1 cellular context compared by ENCODE assay signal in the genomic region with DNA sequence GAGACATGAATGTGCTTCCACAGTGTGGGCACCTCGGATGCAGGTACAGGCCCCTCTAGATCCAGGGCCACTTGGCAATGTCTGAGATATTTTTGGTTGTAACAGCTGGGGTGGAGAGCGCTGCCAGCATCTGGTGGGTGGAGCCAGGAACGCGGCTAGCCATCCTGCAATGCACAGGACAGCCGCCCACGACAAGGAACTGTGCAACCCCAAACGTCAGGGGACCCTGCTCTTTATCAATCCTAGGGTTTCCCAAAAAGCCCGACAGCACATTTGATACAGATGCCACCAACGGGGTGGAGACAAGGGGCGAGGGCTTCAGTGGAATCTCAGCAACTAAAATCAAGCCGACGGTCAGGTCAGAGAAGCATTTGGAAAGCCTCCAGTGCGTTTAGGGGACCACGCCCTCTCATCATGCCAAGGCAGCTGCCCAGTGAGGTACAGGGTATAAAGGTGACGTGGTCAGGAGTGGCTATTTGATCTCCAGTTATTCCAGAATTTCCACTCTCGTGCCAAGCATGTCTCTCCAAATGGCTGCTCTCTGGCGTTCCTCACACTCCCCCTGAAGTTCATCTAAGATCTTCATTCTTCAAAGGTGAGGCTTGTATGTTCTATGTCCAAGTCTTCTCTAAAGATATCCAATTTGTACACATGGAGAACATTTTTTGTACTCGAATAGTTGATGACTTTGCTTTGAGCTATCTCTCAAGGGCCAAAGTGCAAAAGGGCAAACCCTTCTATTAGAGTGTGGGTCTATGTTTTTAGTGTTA.
TF ChIP-seq lines count a peak whose summit lies in the region.

No MANE protein-coding gene starts in this region.

TF ChIP-seq in HCT116, 20 proteins besides CTCF, POLR2A, EP300 and RAD21 (continued from another document):
- TF ChIP-seq, protein P1, sequence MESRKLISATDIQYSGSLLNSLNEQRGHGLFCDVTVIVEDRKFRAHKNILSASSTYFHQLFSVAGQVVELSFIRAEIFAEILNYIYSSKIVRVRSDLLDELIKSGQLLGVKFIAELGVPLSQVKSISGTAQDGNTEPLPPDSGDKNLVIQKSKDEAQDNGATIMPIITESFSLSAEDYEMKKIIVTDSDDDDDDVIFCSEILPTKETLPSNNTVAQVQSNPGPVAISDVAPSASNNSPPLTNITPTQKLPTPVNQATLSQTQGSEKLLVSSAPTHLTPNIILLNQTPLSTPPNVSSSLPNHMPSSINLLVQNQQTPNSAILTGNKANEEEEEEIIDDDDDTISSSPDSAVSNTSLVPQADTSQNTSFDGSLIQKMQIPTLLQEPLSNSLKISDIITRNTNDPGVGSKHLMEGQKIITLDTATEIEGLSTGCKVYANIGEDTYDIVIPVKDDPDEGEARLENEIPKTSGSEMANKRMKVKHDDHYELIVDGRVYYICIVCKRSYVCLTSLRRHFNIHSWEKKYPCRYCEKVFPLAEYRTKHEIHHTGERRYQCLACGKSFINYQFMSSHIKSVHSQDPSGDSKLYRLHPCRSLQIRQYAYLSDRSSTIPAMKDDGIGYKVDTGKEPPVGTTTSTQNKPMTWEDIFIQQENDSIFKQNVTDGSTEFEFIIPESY (IDR thresholded peaks at IDR 0.05; ENCODE audit: extremely low read depth, insufficient replicate concordance, low read length): no peak
- peak; percentile 35; the same call in 1 of the 2 replicates for TF ChIP-seq POLR2AphosphoS5 (IDR thresholded peaks at IDR 0.05; ENCODE audit: low read depth, low read length)
- TF ChIP-seq SIN3A (IDR thresholded peaks at IDR 0.05; ENCODE audit: low read depth): no peak
- TF ChIP-seq, protein P2, sequence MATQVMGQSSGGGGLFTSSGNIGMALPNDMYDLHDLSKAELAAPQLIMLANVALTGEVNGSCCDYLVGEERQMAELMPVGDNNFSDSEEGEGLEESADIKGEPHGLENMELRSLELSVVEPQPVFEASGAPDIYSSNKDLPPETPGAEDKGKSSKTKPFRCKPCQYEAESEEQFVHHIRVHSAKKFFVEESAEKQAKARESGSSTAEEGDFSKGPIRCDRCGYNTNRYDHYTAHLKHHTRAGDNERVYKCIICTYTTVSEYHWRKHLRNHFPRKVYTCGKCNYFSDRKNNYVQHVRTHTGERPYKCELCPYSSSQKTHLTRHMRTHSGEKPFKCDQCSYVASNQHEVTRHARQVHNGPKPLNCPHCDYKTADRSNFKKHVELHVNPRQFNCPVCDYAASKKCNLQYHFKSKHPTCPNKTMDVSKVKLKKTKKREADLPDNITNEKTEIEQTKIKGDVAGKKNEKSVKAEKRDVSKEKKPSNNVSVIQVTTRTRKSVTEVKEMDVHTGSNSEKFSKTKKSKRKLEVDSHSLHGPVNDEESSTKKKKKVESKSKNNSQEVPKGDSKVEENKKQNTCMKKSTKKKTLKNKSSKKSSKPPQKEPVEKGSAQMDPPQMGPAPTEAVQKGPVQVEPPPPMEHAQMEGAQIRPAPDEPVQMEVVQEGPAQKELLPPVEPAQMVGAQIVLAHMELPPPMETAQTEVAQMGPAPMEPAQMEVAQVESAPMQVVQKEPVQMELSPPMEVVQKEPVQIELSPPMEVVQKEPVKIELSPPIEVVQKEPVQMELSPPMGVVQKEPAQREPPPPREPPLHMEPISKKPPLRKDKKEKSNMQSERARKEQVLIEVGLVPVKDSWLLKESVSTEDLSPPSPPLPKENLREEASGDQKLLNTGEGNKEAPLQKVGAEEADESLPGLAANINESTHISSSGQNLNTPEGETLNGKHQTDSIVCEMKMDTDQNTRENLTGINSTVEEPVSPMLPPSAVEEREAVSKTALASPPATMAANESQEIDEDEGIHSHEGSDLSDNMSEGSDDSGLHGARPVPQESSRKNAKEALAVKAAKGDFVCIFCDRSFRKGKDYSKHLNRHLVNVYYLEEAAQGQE (IDR thresholded peaks at IDR 0.05; ENCODE audit: low read depth): no peak
- TF ChIP-seq FOSL1 (IDR thresholded peaks at IDR 0.05; ENCODE audit: low read depth): no peak
- TF ChIP-seq ZFX (IDR thresholded peaks at IDR 0.05): no peak
- no peak for TF ChIP-seq EZH2 (IDR thresholded peaks at IDR 0.05)
- TF ChIP-seq, protein P3, sequence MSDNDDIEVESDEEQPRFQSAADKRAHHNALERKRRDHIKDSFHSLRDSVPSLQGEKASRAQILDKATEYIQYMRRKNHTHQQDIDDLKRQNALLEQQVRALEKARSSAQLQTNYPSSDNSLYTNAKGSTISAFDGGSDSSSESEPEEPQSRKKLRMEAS (IDR thresholded peaks at IDR 0.05): 0 out of 2 replicates have a peak, but pooled peaks have one; percentile 46
